10 cellular contexts compared by ENCODE assay signal in genomic region chr17:41521574-41522261, GRCh38. TPM values are rescaled to one million over a fixed set of nuclear protein-coding genes. Genes with fewer than 3 reads are reported as not detected.
DNase-seq lines count a peak whose midpoint lies in the region; ATAC-seq, FAIRE-seq and TF ChIP-seq lines count a peak whose summit lies in the region.
"Had no signal": no experiment of that assay in that cellular context is flagged by ENCODE, and none has a peak within 500 bp of the region (broad histone marks: within the 10 kb centered on the region; RNA-seq: fewer than 3 reads in every experiment).

No MANE protein-coding gene starts in this region.

- H4K20me1 ChIP-seq in HepG2 (ENCODE audit: insufficient read depth, low read length): no peaks in the 10 kb centered on the region

- H3K9me3 ChIP-seq in HepG2 (ENCODE audit: low read length): no peaks in the 10 kb centered on the region

- CTCF ChIA-PET in HepG2 (lab: Yijun Ruan, JAX; ENCODE audit: low intra/inter-chr PET ratio, low total read pairs): no interaction called here
- CTCF ChIA-PET in activated CD4-positive, alpha-beta T cell treated with anti-CD3 and anti-CD28 coated beads for 36 hours (lab: Charles Lee): interaction anchor here (0.6 to 1.1 kb wide), 2 partner anchors 28 to 685 kb away, joined by 3 read pairs; no protein-coding TSS in a partner anchor

- no TSS peak for BruUV-seq in HepG2 (replicated peaks; lab: Mats Ljungman, UMichigan)

- no peak overlapping the region for H3K27ac Mint-ChIP-seq in activated CD4-positive, alpha-beta T cell treated with anti-CD3 and anti-CD28 coated beads for 36 hours

- no peak for FAIRE-seq in HepG2 (lab: Jason Lieb, UNC)
- FAIRE-seq: G401.6 had no signal

- H3K9me3 Mint-ChIP-seq in activated CD4-positive, alpha-beta T cell treated with anti-CD3 and anti-CD28 coated beads for 36 hours (ENCODE audit: low read depth): no peaks in the 10 kb centered on the region

- H3K27me3 ChIP-seq in brain microvascular endothelial cell (replicated peaks) (no peaks in the 10 kb centered on the region), HepG2 (ENCODE audit: control insufficient read depth in 1 of 2, insufficient read depth in 2 of 2, low read length in 2 of 2) (peaks cover 1 to 3% of the 10 kb centered on the region in 2 experiments; a peak in 3 of 5 replicates)

- no peaks in the 10 kb centered on the region for H3K36me3 Mint-ChIP-seq in activated CD4-positive, alpha-beta T cell treated with anti-CD3 and anti-CD28 coated beads for 36 hours (ENCODE audit: low read depth)

- peaks cover 6% of the 10 kb centered on the region for H3K27me3 Mint-ChIP-seq in activated CD4-positive, alpha-beta T cell treated with anti-CD3 and anti-CD28 coated beads for 36 hours

- WGBS in HepG2 (ENCODE audit: low lambda C conversion rate): 14% methylated on average over 5 of the region's 6 CpGs

- H3K4me1 Mint-ChIP-seq in activated CD4-positive, alpha-beta T cell treated with anti-CD3 and anti-CD28 coated beads for 36 hours: no peaks in the 10 kb centered on the region

- peaks cover 65% of the 10 kb centered on the region for H3K4me1 ChIP-seq in HepG2 (ENCODE audit: insufficient read depth, low read length)

- POLR2A ChIA-PET in HepG2 (lab: Yijun Ruan, JAX): interaction anchor here (1.0 to 1.4 kb wide), 3 partner anchors 8 to 106 kb away, joined by 3 to 4 read pairs (median 3); no protein-coding TSS in a partner anchor
- POLR2A ChIA-PET in activated CD4-positive, alpha-beta T cell treated with anti-CD3 and anti-CD28 coated beads for 36 hours (lab: Charles Lee): interaction anchor here (0.6 kb wide), 1 partner anchor 978 kb away, joined by 5 read pairs; no protein-coding TSS in a partner anchor

- in situ Hi-C loops in ACHN (cut with HindIII; ENCODE audit: low pct_ligation_motif_present, low pct_unique_long_range_greater_than_20kb, low sequenced_read_pairs): no loop called here
- in situ Hi-C loops in brain microvascular endothelial cell (cut with HindIII; ENCODE audit: low pct_ligation_motif_present, low sequenced_read_pairs): no loop called here
- in situ Hi-C loops in HepG2 (cut with HindIII; ENCODE audit: extremely low pct_ligation_motif_present, low pct_unique_long_range_greater_than_20kb): no loop called here

- peak overlapping the region; percentile 49 for H3K27ac ChIP-seq in brain microvascular endothelial cell
- H3K27ac ChIP-seq in HepG2 (ENCODE audit: extremely low read length, insufficient read depth, low read length): no peak overlapping the region

- H3K4me2 ChIP-seq in HepG2 (ENCODE audit: low read depth, low read length): peak overlapping the region; percentile 40

- TF ChIP-seq EP300 in HepG2 (IDR thresholded peaks at IDR 0.05; ENCODE audit: low read depth in 2 of 2, low read length in 2 of 2) (no peak), HepG2 (CRISPR knock-in tag; IDR thresholded peaks at IDR 0.05; ENCODE audit: borderline replicate concordance) (no peak; the same call in 1 of the 2 replicates)

- peak; percentile 58 for ATAC-seq in HepG2
- no peak for ATAC-seq in activated CD4-positive, alpha-beta T cell treated with anti-CD3 and anti-CD28 coated beads for 36 hours
- no peak for ATAC-seq in GM21447 (IDR thresholded peaks at IDR 0.05; ENCODE audit: unreplicated experiment)

- no peaks in the 10 kb centered on the region for H3K36me3 ChIP-seq in brain microvascular endothelial cell (replicated peaks)
- H3K36me3 ChIP-seq in HepG2 (replicated peaks in 1 of 2; ENCODE audit: control insufficient read depth in 1 of 2, insufficient read depth in 2 of 2, low read length in 2 of 2): peaks cover 0 to 2% of the 10 kb centered on the region in 2 experiments; a peak in 1 of 5 replicates

- peak; percentile 91 for DNase-seq in ACHN
- DNase-seq in HT-29 (ENCODE audit: low spot score): peak; percentile 97
- DNase-seq in brain microvascular endothelial cell: peak; percentile 87
- peak; percentile 81 for DNase-seq in HepG2 (ENCODE audit: low spot score)
- DNase-seq in activated CD4-positive, alpha-beta T cell treated with anti-CD3 and anti-CD28 coated beads for 36 hours: no peak
- no peak for DNase-seq in NCI-H510A treated with DMSO at 0.1 percent for 48 hours (lab: John Stamatoyannopoulos, UW)
- DNase-seq in activated T-cell treated with anti-CD3 and anti-CD28 coated beads for 4 hours: no peak
- DNase-seq: activated CD4-positive, alpha-beta T cell treated with anti-CD3 and anti-CD28 coated beads for 48 hours had no signal

- TF ChIP-seq POLR2A in HepG2 (IDR thresholded peaks at IDR 0.05; ENCODE audit: insufficient read depth in 1 of 2, low read depth in 2 of 2, low read length in 2 of 2): no peak

- peaks cover 1% of the 10 kb centered on the region for H3K79me2 ChIP-seq in HepG2 (ENCODE audit: insufficient read depth, low read length)

- H3K4me3 ChIP-seq in brain microvascular endothelial cell (ENCODE audit: low read depth, low read length) (no peak overlapping the region), HepG2 (replicated peaks in 1 of 3; ENCODE audit: insufficient read depth in 1 of 3, low read depth in 2 of 3, low read length in 3 of 3) (peak overlapping the region in 1 of 3 experiments; percentile 5; a peak in 1 of 6 replicates)

- intact Hi-C loops in HepG2 (cut with micrococcal nuclease; ENCODE audit: unreplicated experiment): loop anchor here (10.0 kb wide), 1 partner anchor 617 kb away; no protein-coding TSS in a partner anchor
- intact Hi-C loops in activated CD4-positive, alpha-beta T cell treated with anti-CD3 and anti-CD28 coated beads for 36 hours (cut with DNase I, micrococcal nuclease): no loop called here

- no peak overlapping the region for H3K9ac ChIP-seq in HepG2 (ENCODE audit: insufficient read depth, low read depth, low read length)

- no peak overlapping the region for H2AFZ ChIP-seq in HepG2 (ENCODE audit: low read length)

- no peak overlapping the region for H3K4me3 Mint-ChIP-seq in activated CD4-positive, alpha-beta T cell treated with anti-CD3 and anti-CD28 coated beads for 36 hours

- TF ChIP-seq RAD21 in HepG2 (CRISPR knock-in tag; IDR thresholded peaks at IDR 0.05): no peak

- TF ChIP-seq CTCF in brain microvascular endothelial cell (IDR thresholded peaks at IDR 0.05; ENCODE audit: low read depth, low read length, missing control alignments): peak; percentile 39
- TF ChIP-seq CTCF in HepG2 (CRISPR knock-in tag; IDR thresholded peaks at IDR 0.05): no peak; the same call in 1 of the 2 replicates

RNA-seq across cellular contexts. Expression of gene KRT15, which starts 3.0 kb away (rescaled TPM):
- 14.1 and 15.9 TPM in 2 replicates for total RNA-seq in HT-29 (2014; rRNA removed; shearing (Covaris generic))
- total RNA-seq in HepG2 (2016; rRNA removed; fragmentation: Illumina TruSeq; extraction: Trizol): 0.46 and 0.94 TPM in 2 replicates
- 0.26 and 0.30 TPM in 2 replicates for total RNA-seq in HepG2 (2016; cell fraction: cytosol; rRNA removed; fragmentation: Illumina TruSeq; extraction: Trizol; ENCODE audit: low read depth)
- 0.52 and 0.62 TPM in 2 replicates for total RNA-seq in HepG2 (2016; cell fraction: insoluble cytoplasmic fraction; rRNA removed; fragmentation: Illumina TruSeq; extraction: Trizol)
- 0.53 and 0.59 TPM in 2 replicates for total RNA-seq in HepG2 (2016; cell fraction: membrane; rRNA removed; fragmentation: Illumina TruSeq; extraction: Trizol)
- total RNA-seq in HepG2 (2016; cell fraction: nucleus; rRNA removed; fragmentation: Illumina TruSeq; extraction: Trizol): 0.63 and 1.2 TPM in 2 replicates
- polyA plus RNA-seq in HepG2 (2011; rRNA removed): 0.63 and 1.2 TPM in 2 replicates
- 0.85 and 0.87 TPM in 2 replicates for polyA plus RNA-seq in HepG2 (2011; cell fraction: cytosol; rRNA removed)
- polyA plus RNA-seq in HepG2 (2011; cell fraction: nucleus; rRNA removed): 1.6 and 2.2 TPM in 2 replicates
- polyA plus RNA-seq in HepG2 (2012): 0.27 and 0.33 TPM in 2 replicates
- 0.18 and 0.42 TPM in 2 replicates for polyA plus RNA-seq in HepG2 (2016; cell fraction: cytosol; fragmentation: Illumina TruSeq; extraction: Trizol; ENCODE audit: low read depth)
- 0.56 and 0.61 TPM in 2 replicates for polyA plus RNA-seq in HepG2 (2016; cell fraction: insoluble cytoplasmic fraction; fragmentation: Illumina TruSeq; extraction: Trizol; ENCODE audit: low read depth)
- 0.31 and 0.50 TPM in 2 replicates for polyA plus RNA-seq in HepG2 (2016; cell fraction: membrane; fragmentation: Illumina TruSeq; extraction: Trizol; ENCODE audit: low read depth)
- 1.0 TPM in 2 replicates for polyA plus RNA-seq in HepG2 (2016; cell fraction: nucleus; fragmentation: Illumina TruSeq; extraction: Trizol; ENCODE audit: insufficient read depth, low read depth)
- 0.28 and 4.2 TPM in 2 replicates for polyA minus RNA-seq in HepG2 (2011; rRNA and poly(A)+ RNA removed; ENCODE audit: low replicate concordance)
- polyA minus RNA-seq in HepG2 (2011; cell fraction: cytosol; rRNA and poly(A)+ RNA removed): 1.1 TPM in 1 of 2 replicates, not detected in the other
- polyA minus RNA-seq in HepG2 (2011; cell fraction: nucleus; rRNA and poly(A)+ RNA removed): 0.39 and 0.62 TPM in 2 replicates
- not detected for total RNA-seq in activated CD4-positive, alpha-beta T cell treated with anti-CD3 and anti-CD28 coated beads for 36 hours

RNA-seq across cellular contexts. Expression of gene KRT19, which starts 6.4 kb away (rescaled TPM):
- total RNA-seq in HT-29 (2014; rRNA removed; shearing (Covaris generic)): 2,402 and 2,405 TPM in 2 replicates
- 114 and 131 TPM in 2 replicates for total RNA-seq in HepG2 (2016; rRNA removed; fragmentation: Illumina TruSeq; extraction: Trizol)
- 56.4 and 59.6 TPM in 2 replicates for total RNA-seq in HepG2 (2016; cell fraction: cytosol; rRNA removed; fragmentation: Illumina TruSeq; extraction: Trizol; ENCODE audit: low read depth)
- 112 and 133 TPM in 2 replicates for total RNA-seq in HepG2 (2016; cell fraction: insoluble cytoplasmic fraction; rRNA removed; fragmentation: Illumina TruSeq; extraction: Trizol)
- 51.6 and 55.7 TPM in 2 replicates for total RNA-seq in HepG2 (2016; cell fraction: membrane; rRNA removed; fragmentation: Illumina TruSeq; extraction: Trizol)
- 57.9 and 58.1 TPM in 2 replicates for total RNA-seq in HepG2 (2016; cell fraction: nucleus; rRNA removed; fragmentation: Illumina TruSeq; extraction: Trizol)
- polyA plus RNA-seq in HepG2 (2011; rRNA removed): 142 and 154 TPM in 2 replicates
- polyA plus RNA-seq in HepG2 (2011; cell fraction: cytosol; rRNA removed): 133 and 195 TPM in 2 replicates
- polyA plus RNA-seq in HepG2 (2011; cell fraction: nucleus; rRNA removed): 87.0 and 93.3 TPM in 2 replicates
- 47.9 and 55.2 TPM in 2 replicates for polyA plus RNA-seq in HepG2 (2012)
- 48.0 and 50.3 TPM in 2 replicates for polyA plus RNA-seq in HepG2 (2016; cell fraction: cytosol; fragmentation: Illumina TruSeq; extraction: Trizol; ENCODE audit: low read depth)
- 100 and 108 TPM in 2 replicates for polyA plus RNA-seq in HepG2 (2016; cell fraction: insoluble cytoplasmic fraction; fragmentation: Illumina TruSeq; extraction: Trizol; ENCODE audit: low read depth)
- polyA plus RNA-seq in HepG2 (2016; cell fraction: membrane; fragmentation: Illumina TruSeq; extraction: Trizol; ENCODE audit: low read depth): 41.2 and 41.6 TPM in 2 replicates
- polyA plus RNA-seq in HepG2 (2016; cell fraction: nucleus; fragmentation: Illumina TruSeq; extraction: Trizol; ENCODE audit: insufficient read depth, low read depth): 79.3 and 85.0 TPM in 2 replicates
- 163 and 173 TPM in 2 replicates for polyA minus RNA-seq in HepG2 (2011; rRNA and poly(A)+ RNA removed; ENCODE audit: low replicate concordance)
- 82.1 and 108 TPM in 2 replicates for polyA minus RNA-seq in HepG2 (2011; cell fraction: cytosol; rRNA and poly(A)+ RNA removed)
- 23.6 and 27.8 TPM in 2 replicates for polyA minus RNA-seq in HepG2 (2011; cell fraction: nucleus; rRNA and poly(A)+ RNA removed)
- not detected for total RNA-seq in activated CD4-positive, alpha-beta T cell treated with anti-CD3 and anti-CD28 coated beads for 36 hours

RNA-seq across cellular contexts. Expression of gene KRT13, which starts 16.3 kb away (rescaled TPM):
- total RNA-seq in HT-29 (2014; rRNA removed; shearing (Covaris generic)): 35.5 and 45.8 TPM in 2 replicates
- not detected in 2 replicates for total RNA-seq in HepG2 (2016; rRNA removed; fragmentation: Illumina TruSeq; extraction: Trizol)
- not detected in 2 replicates for total RNA-seq in HepG2 (2016; cell fraction: cytosol; rRNA removed; fragmentation: Illumina TruSeq; extraction: Trizol; ENCODE audit: low read depth)
- not detected in 2 replicates for total RNA-seq in HepG2 (2016; cell fraction: insoluble cytoplasmic fraction; rRNA removed; fragmentation: Illumina TruSeq; extraction: Trizol)
- not detected in 2 replicates for total RNA-seq in HepG2 (2016; cell fraction: membrane; rRNA removed; fragmentation: Illumina TruSeq; extraction: Trizol)
- not detected in 2 replicates for total RNA-seq in HepG2 (2016; cell fraction: nucleus; rRNA removed; fragmentation: Illumina TruSeq; extraction: Trizol)
- 0.30 TPM in 1 of 2 replicates, not detected in the other for polyA plus RNA-seq in HepG2 (2011; rRNA removed)
- 0.05 TPM in 1 of 2 replicates, not detected in the other for polyA plus RNA-seq in HepG2 (2011; cell fraction: cytosol; rRNA removed)
- polyA plus RNA-seq in HepG2 (2011; cell fraction: nucleus; rRNA removed): 0.09 TPM in 1 of 2 replicates, not detected in the other
- polyA plus RNA-seq in HepG2 (2012): not detected in 2 replicates
- not detected in 2 replicates for polyA plus RNA-seq in HepG2 (2016; cell fraction: cytosol; fragmentation: Illumina TruSeq; extraction: Trizol; ENCODE audit: low read depth)
- polyA plus RNA-seq in HepG2 (2016; cell fraction: insoluble cytoplasmic fraction; fragmentation: Illumina TruSeq; extraction: Trizol; ENCODE audit: low read depth): not detected in 2 replicates
- not detected in 2 replicates for polyA plus RNA-seq in HepG2 (2016; cell fraction: membrane; fragmentation: Illumina TruSeq; extraction: Trizol; ENCODE audit: low read depth)
- polyA plus RNA-seq in HepG2 (2016; cell fraction: nucleus; fragmentation: Illumina TruSeq; extraction: Trizol; ENCODE audit: insufficient read depth, low read depth): not detected in 2 replicates
- 0.70 TPM in 1 of 2 replicates, not detected in the other for polyA minus RNA-seq in HepG2 (2011; rRNA and poly(A)+ RNA removed; ENCODE audit: low replicate concordance)
- not detected in 2 replicates for polyA minus RNA-seq in HepG2 (2011; cell fraction: cytosol; rRNA and poly(A)+ RNA removed)
- polyA minus RNA-seq in HepG2 (2011; cell fraction: nucleus; rRNA and poly(A)+ RNA removed): not detected in 2 replicates
- total RNA-seq in activated CD4-positive, alpha-beta T cell treated with anti-CD3 and anti-CD28 coated beads for 36 hours: not detected

RNA-seq across cellular contexts. Expression of gene KRT36, which starts 32.0 kb away (rescaled TPM):
- not detected in 2 replicates for total RNA-seq in HT-29 (2014; rRNA removed; shearing (Covaris generic))
- not detected in 2 replicates for total RNA-seq in HepG2 (2016; rRNA removed; fragmentation: Illumina TruSeq; extraction: Trizol)
- not detected in 2 replicates for total RNA-seq in HepG2 (2016; cell fraction: cytosol; rRNA removed; fragmentation: Illumina TruSeq; extraction: Trizol; ENCODE audit: low read depth)
- total RNA-seq in HepG2 (2016; cell fraction: insoluble cytoplasmic fraction; rRNA removed; fragmentation: Illumina TruSeq; extraction: Trizol): not detected in 2 replicates
- not detected in 2 replicates for total RNA-seq in HepG2 (2016; cell fraction: membrane; rRNA removed; fragmentation: Illumina TruSeq; extraction: Trizol)
- not detected in 2 replicates for total RNA-seq in HepG2 (2016; cell fraction: nucleus; rRNA removed; fragmentation: Illumina TruSeq; extraction: Trizol)
- not detected in 2 replicates for polyA plus RNA-seq in HepG2 (2011; rRNA removed)
- polyA plus RNA-seq in HepG2 (2011; cell fraction: cytosol; rRNA removed): not detected in 2 replicates
- polyA plus RNA-seq in HepG2 (2011; cell fraction: nucleus; rRNA removed): not detected in 2 replicates
- not detected in 2 replicates for polyA plus RNA-seq in HepG2 (2012)
- polyA plus RNA-seq in HepG2 (2016; cell fraction: cytosol; fragmentation: Illumina TruSeq; extraction: Trizol; ENCODE audit: low read depth): not detected in 2 replicates
- polyA plus RNA-seq in HepG2 (2016; cell fraction: insoluble cytoplasmic fraction; fragmentation: Illumina TruSeq; extraction: Trizol; ENCODE audit: low read depth): not detected in 2 replicates
- not detected in 2 replicates for polyA plus RNA-seq in HepG2 (2016; cell fraction: membrane; fragmentation: Illumina TruSeq; extraction: Trizol; ENCODE audit: low read depth)
- not detected in 2 replicates for polyA plus RNA-seq in HepG2 (2016; cell fraction: nucleus; fragmentation: Illumina TruSeq; extraction: Trizol; ENCODE audit: insufficient read depth, low read depth)
- not detected in 2 replicates for polyA minus RNA-seq in HepG2 (2011; rRNA and poly(A)+ RNA removed; ENCODE audit: low replicate concordance)
- polyA minus RNA-seq in HepG2 (2011; cell fraction: cytosol; rRNA and poly(A)+ RNA removed): not detected in 2 replicates
- not detected in 2 replicates for polyA minus RNA-seq in HepG2 (2011; cell fraction: nucleus; rRNA and poly(A)+ RNA removed)
- total RNA-seq in activated CD4-positive, alpha-beta T cell treated with anti-CD3 and anti-CD28 coated beads for 36 hours: not detected

RNA-seq across cellular contexts. Expression of gene KRT35, which starts 40.8 kb away (rescaled TPM):
- total RNA-seq in HT-29 (2014; rRNA removed; shearing (Covaris generic)): not detected in 2 replicates
- total RNA-seq in HepG2 (2016; rRNA removed; fragmentation: Illumina TruSeq; extraction: Trizol): not detected in 2 replicates
- not detected in 2 replicates for total RNA-seq in HepG2 (2016; cell fraction: cytosol; rRNA removed; fragmentation: Illumina TruSeq; extraction: Trizol; ENCODE audit: low read depth)
- not detected in 2 replicates for total RNA-seq in HepG2 (2016; cell fraction: insoluble cytoplasmic fraction; rRNA removed; fragmentation: Illumina TruSeq; extraction: Trizol)
- not detected in 2 replicates for total RNA-seq in HepG2 (2016; cell fraction: membrane; rRNA removed; fragmentation: Illumina TruSeq; extraction: Trizol)
- not detected in 2 replicates for total RNA-seq in HepG2 (2016; cell fraction: nucleus; rRNA removed; fragmentation: Illumina TruSeq; extraction: Trizol)
- polyA plus RNA-seq in HepG2 (2011; rRNA removed): not detected in 2 replicates
- polyA plus RNA-seq in HepG2 (2011; cell fraction: cytosol; rRNA removed): not detected in 2 replicates
- not detected in 2 replicates for polyA plus RNA-seq in HepG2 (2011; cell fraction: nucleus; rRNA removed)
- polyA plus RNA-seq in HepG2 (2012): not detected in 2 replicates
- not detected in 2 replicates for polyA plus RNA-seq in HepG2 (2016; cell fraction: cytosol; fragmentation: Illumina TruSeq; extraction: Trizol; ENCODE audit: low read depth)
- polyA plus RNA-seq in HepG2 (2016; cell fraction: insoluble cytoplasmic fraction; fragmentation: Illumina TruSeq; extraction: Trizol; ENCODE audit: low read depth): not detected in 2 replicates
- not detected in 2 replicates for polyA plus RNA-seq in HepG2 (2016; cell fraction: membrane; fragmentation: Illumina TruSeq; extraction: Trizol; ENCODE audit: low read depth)
- polyA plus RNA-seq in HepG2 (2016; cell fraction: nucleus; fragmentation: Illumina TruSeq; extraction: Trizol; ENCODE audit: insufficient read depth, low read depth): not detected in 2 replicates
- polyA minus RNA-seq in HepG2 (2011; rRNA and poly(A)+ RNA removed; ENCODE audit: low replicate concordance): not detected in 2 replicates
- not detected in 2 replicates for polyA minus RNA-seq in HepG2 (2011; cell fraction: cytosol; rRNA and poly(A)+ RNA removed)
- polyA minus RNA-seq in HepG2 (2011; cell fraction: nucleus; rRNA and poly(A)+ RNA removed): not detected in 2 replicates
- not detected for total RNA-seq in activated CD4-positive, alpha-beta T cell treated with anti-CD3 and anti-CD28 coated beads for 36 hours

Comparison
In these comparisons a context has a peak if more than half of its experiments do, and no peak if none do; other contexts are left out.
1. DNase-seq: peak in ACHN (single experiment), HT-29 (single experiment), brain microvascular endothelial cell (single experiment) and HepG2 (single experiment); none in activated CD4-positive, alpha-beta T cell treated with anti-CD3 and anti-CD28 coated beads for 36 hours (single experiment), NCI-H510A treated with DMSO at 0.1 percent for 48 hours (single experiment) and activated T-cell treated with anti-CD3 and anti-CD28 coated beads for 4 hours (single experiment).
2. RNA of gene KRT19, which starts 6.4 kb away (total RNA-seq): 2,402 to 2,405 TPM in HT-29 and 51.6 to 133 TPM in HepG2; not detected in activated CD4-positive, alpha-beta T cell treated with anti-CD3 and anti-CD28 coated beads for 36 hours; every median in the first group is over 10 times any median in the second.
3. RNA of gene KRT13, which starts 16.3 kb away (total RNA-seq): 35.5 to 45.8 TPM in HT-29; not detected in HepG2 and not detected in activated CD4-positive, alpha-beta T cell treated with anti-CD3 and anti-CD28 coated beads for 36 hours; every median in the first group is over 10 times any median in the second.